Comparison of ENCODE assay signal across 22 cellular contexts in the genomic region with DNA sequence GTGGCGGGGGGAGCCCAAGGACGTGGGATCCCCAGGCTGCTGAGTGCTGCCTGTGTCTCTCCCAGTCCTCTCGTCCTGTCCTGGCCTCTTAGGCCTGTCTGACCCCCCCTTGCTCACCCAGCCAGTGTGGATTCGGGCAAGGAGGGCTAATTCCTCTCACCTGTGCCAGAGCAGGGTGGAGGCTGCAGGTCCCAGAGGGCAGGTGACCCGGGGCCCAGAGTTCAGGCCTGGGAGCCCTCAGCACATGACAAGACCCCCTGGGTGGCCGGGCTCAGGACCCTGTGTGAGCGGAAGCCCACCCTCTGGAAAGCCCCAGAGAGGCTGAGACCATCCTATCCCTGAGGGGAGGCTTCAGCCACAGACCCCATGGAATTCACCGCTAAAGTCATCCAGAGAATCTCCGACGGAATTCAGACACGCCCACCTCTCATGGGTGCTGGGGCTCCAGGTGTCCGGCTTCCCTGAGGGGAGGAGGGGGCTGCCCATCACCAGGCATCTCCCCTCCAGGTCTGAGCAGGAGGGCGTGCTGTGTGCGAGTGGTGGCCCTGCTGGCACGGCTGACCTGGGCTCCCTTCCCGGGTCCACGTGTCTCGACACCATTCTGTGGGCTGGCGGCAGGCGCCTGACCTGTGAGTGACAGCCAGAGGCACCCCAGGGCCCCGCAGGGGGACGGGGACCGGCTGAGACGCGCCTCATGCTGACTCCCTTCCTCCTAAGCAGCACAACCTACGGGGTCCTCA. TPM values are rescaled to one million over a fixed set of nuclear protein-coding genes. Genes with fewer than 3 reads are reported as not detected.
"Had no signal": no experiment of that assay in that cellular context is flagged by ENCODE, and none has a peak within 500 bp of the region (broad histone marks: within the 10 kb centered on the region; RNA-seq: fewer than 3 reads in every experiment).

No MANE protein-coding gene starts in this region.

- H3K36me3 Mint-ChIP-seq: activated naive CD4-positive, alpha-beta T cell treated with anti-CD3 and anti-CD28 coated beads, Interleukin-2, amount 50 U/mL, for 24 hours; T-cell had no signal

- H3K9me3 Mint-ChIP-seq: activated B cell treated with CpG ODN at 0.5 μM for 24 hours; activated naive CD4-positive, alpha-beta T cell treated with anti-CD3 and anti-CD28 coated beads, Interleukin-2, amount 50 U/mL, for 24 hours; mesothelial cell of epicardium; stimulated activated naive CD8-positive, alpha-beta T cell treated with anti-CD3 and anti-CD28 coated beads, Interleukin-15, amount 100 ng/mL, for 72 hours; T-cell had no signal

- H3K36me3 ChIP-seq: breast epithelium, gastrocnemius medialis, suprapubic skin had no signal

- H3K4me3 Mint-ChIP-seq: activated B cell treated with CpG ODN at 0.5 μM for 24 hours; activated CD4-positive, alpha-beta T cell treated with anti-CD3 and anti-CD28 coated beads, Interleukin-2, amount 10 ng/mL, durations not matched to agents 24 days and 14 days; activated CD8-positive, alpha-beta T cell treated with anti-CD3 and anti-CD28 coated beads, Interleukin-2, amount 10 ng/mL, durations not matched to agents 7 days and 5 days; activated naive CD4-positive, alpha-beta T cell treated with anti-CD3 and anti-CD28 coated beads, Interleukin-2, amount 50 U/mL, for 24 hours; mesothelial cell of epicardium; stimulated activated naive CD8-positive, alpha-beta T cell treated with anti-CD3 and anti-CD28 coated beads, Interleukin-15, amount 100 ng/mL, for 72 hours; T-cell had no signal

- FAIRE-seq: astrocyte had no signal

- H3K27ac ChIP-seq: breast epithelium, gastrocnemius medialis, suprapubic skin had no signal

- H3K4me3 ChIP-seq: breast epithelium, gastrocnemius medialis, lung, suprapubic skin had no signal

- DNase-seq: activated B cell treated with CpG ODN at 0.5 μM for 24 hours; activated CD4-positive, alpha-beta T cell treated with anti-CD3 and anti-CD28 coated beads, Interleukin-2, amount 10 ng/mL, durations not matched to agents 24 days and 14 days; activated CD8-positive, alpha-beta T cell treated with anti-CD3 and anti-CD28 coated beads, Interleukin-2, amount 10 ng/mL, durations not matched to agents 7 days and 5 days; activated gamma-delta T cell; activated T-cell treated with anti-CD3 and anti-CD28 coated beads, Interleukin-2, amount 50 U/mL, for 48 hours; cerebellar nuclear complex; effector CD4-positive, alpha-beta T cell; gastrocnemius medialis; kidney glomerular epithelial cell; stimulated activated CD4-positive, alpha-beta T cell treated with anti-CD3 and anti-CD28 coated beads, Interleukin-2, amount 100 ng/mL, for 48 hours; stimulated activated naive CD8-positive, alpha-beta T cell treated with anti-CD3 and anti-CD28 coated beads, Interleukin-15, amount 100 ng/mL, for 72 hours; T-cell; trophoblast cell had no signal

- ATAC-seq: activated CD8-positive, alpha-beta T cell treated with anti-CD3 and anti-CD28 coated beads, Interleukin-2, amount 10 ng/mL, durations not matched to agents 7 days and 5 days; esophagus mucosa; gastrocnemius medialis; SK-N-SH treated with all-trans-retinoic acid at 6 μM for 48 hours; stimulated activated naive CD8-positive, alpha-beta T cell treated with anti-CD3 and anti-CD28 coated beads, Interleukin-15, amount 100 ng/mL, for 72 hours; T-cell had no signal

- H3K9me3 ChIP-seq: breast epithelium, gastrocnemius medialis, suprapubic skin had no signal

- H3K4me1 Mint-ChIP-seq: activated CD4-positive, alpha-beta T cell treated with anti-CD3 and anti-CD28 coated beads, Interleukin-2, amount 10 ng/mL, durations not matched to agents 24 days and 14 days; activated naive CD4-positive, alpha-beta T cell treated with anti-CD3 and anti-CD28 coated beads, Interleukin-2, amount 50 U/mL, for 24 hours; stimulated activated naive CD8-positive, alpha-beta T cell treated with anti-CD3 and anti-CD28 coated beads, Interleukin-15, amount 100 ng/mL, for 72 hours had no signal

- H3K27ac Mint-ChIP-seq: activated B cell treated with CpG ODN at 0.5 μM for 24 hours; activated CD4-positive, alpha-beta T cell treated with anti-CD3 and anti-CD28 coated beads, Interleukin-2, amount 10 ng/mL, durations not matched to agents 24 days and 14 days; activated CD8-positive, alpha-beta T cell treated with anti-CD3 and anti-CD28 coated beads, Interleukin-2, amount 10 ng/mL, durations not matched to agents 7 days and 5 days; activated naive CD4-positive, alpha-beta T cell treated with anti-CD3 and anti-CD28 coated beads, Interleukin-2, amount 50 U/mL, for 24 hours; mesothelial cell of epicardium; stimulated activated naive CD8-positive, alpha-beta T cell treated with anti-CD3 and anti-CD28 coated beads, Interleukin-15, amount 100 ng/mL, for 72 hours; T-cell had no signal

RNA-seq across cellular contexts. Expression of a gene that starts 5.0 kb away (rescaled TPM):
- total RNA-seq: pulmonary artery endothelial cell had no signal
